In genomic region chr12:6345319-6346071, GRCh38 we compare ENCODE assay signal across 8 cellular contexts. TPM values are rescaled to one million over a fixed set of nuclear protein-coding genes. Genes with fewer than 3 reads are reported as not detected.
DNase-seq lines count a peak whose midpoint lies in the region; ATAC-seq, FAIRE-seq and TF ChIP-seq lines count a peak whose summit lies in the region.

No MANE protein-coding gene starts in this region.

- H3K23ac ChIP-seq in H1 (ENCODE audit: insufficient read length) (no peak overlapping the region), mesendoderm (ENCODE audit: low read length) (no peak overlapping the region)

- peaks cover 0 to 2% of the 10 kb centered on the region in 2 donors for H3K27me3 Mint-ChIP-seq in T-cell

- ATAC-seq in T-cell (replicated peaks in 1 of 4): peak; percentile 28 to 56 (median 41)
- ATAC-seq in HG03469 (IDR thresholded peaks at IDR 0.05; ENCODE audit: unreplicated experiment): no peak
- ATAC-seq in GM19452 (IDR thresholded peaks at IDR 0.05; ENCODE audit: unreplicated experiment): no peak

- peaks cover 6 to 23% (median 16%) of the 10 kb centered on the region in 4 experiments; a peak in 6 of 8 replicates for H3K36me3 ChIP-seq in H1 (ENCODE audit: control insufficient read depth in 2 of 4, insufficient read depth in 4 of 4, low read length in 3 of 4)
- H3K36me3 ChIP-seq in mesendoderm (ENCODE audit: control insufficient read depth, insufficient read depth, low read length): no peaks in the 10 kb centered on the region

- H3K56ac ChIP-seq in H1 (replicated peaks; ENCODE audit: insufficient read length, low read depth, low read length) (no peak overlapping the region), mesendoderm (ENCODE audit: low read length) (no peak overlapping the region)

- no peak overlapping the region for H4K8ac ChIP-seq in H1 (ENCODE audit: extremely low read depth, insufficient read depth, low read length)
- no peak overlapping the region for H4K8ac ChIP-seq in mesendoderm (ENCODE audit: low read depth, low read length)

- H3K4me1 ChIP-seq in H1 (replicated peaks in 1 of 4; ENCODE audit: control insufficient read depth in 3 of 4, insufficient read depth in 4 of 4, low read length in 3 of 4) (peaks cover 3 to 17% (median 15%) of the 10 kb centered on the region in 4 experiments), mesendoderm (ENCODE audit: control insufficient read depth, low read depth, low read length) (peaks cover 9% of the 10 kb centered on the region)

- H2BK20ac ChIP-seq in H1 (ENCODE audit: low read length): no peak overlapping the region

- no peak overlapping the region for H2BK120ac ChIP-seq in H1 (replicated peaks; ENCODE audit: low read depth, low read length)
- H2BK120ac ChIP-seq in mesendoderm (ENCODE audit: low read depth, low read length): no peak overlapping the region

- no peaks in the 10 kb centered on the region for H4K20me1 ChIP-seq in H1 (replicated peaks in 1 of 2; ENCODE audit: control insufficient read depth in 1 of 2, insufficient read depth in 2 of 2, low read length in 2 of 2)

- H3K79me1 ChIP-seq in H1 (ENCODE audit: low read depth, low read length) (peaks cover 3% of the 10 kb centered on the region), mesendoderm (ENCODE audit: low read length) (no peaks in the 10 kb centered on the region)

- H2AFZ ChIP-seq in H1 (ENCODE audit: low read length): no peak overlapping the region

- H3K4me3 Mint-ChIP-seq in T-cell: peak overlapping the region in 1 of 3 donors; percentile 61

- H3K27ac ChIP-seq in H1 (ENCODE audit: low read depth, low read length): no peak overlapping the region
- H3K27ac ChIP-seq in mesendoderm (ENCODE audit: low read depth, low read length): no peak overlapping the region

- H4K5ac ChIP-seq in H1 (ENCODE audit: insufficient read length, low read depth, low read length): no peak overlapping the region
- H4K5ac ChIP-seq in mesendoderm (ENCODE audit: low read length): no peak overlapping the region

- TF ChIP-seq POLR2A in H1 (IDR thresholded peaks at IDR 0.05; ENCODE audit: control extremely low read depth in 1 of 2, low read depth in 2 of 2, low read length in 2 of 2): no peak; a peak in 1 of 3 replicates

- no peak for TF ChIP-seq RAD21 in H1 (IDR thresholded peaks at IDR 0.05 in 1 of 2, conservative IDR thresholded peaks at IDR 0.05 in 1 of 2; ENCODE audit: low read depth in 2 of 2, low read length in 2 of 2)

- no peak overlapping the region for H2BK12ac ChIP-seq in H1 (ENCODE audit: low read depth, low read length)

- CTCF ChIA-PET in T-cell (lab: Charles Lee): interaction anchor here (0.5 to 1.2 kb wide), 11 partner anchors 9 to 1503 kb away, joined by 3 to 8 read pairs (median 4); no protein-coding TSS in a partner anchor
- CTCF ChIA-PET in H1 (lab: Charles Lee; ENCODE audit: partially characterized antibody): interaction anchor here (0.8 to 8.9 kb wide), 15 partner anchors 9 to 130 kb away, joined by 3 to 74 read pairs (median 5); no protein-coding TSS in a partner anchor

- H3K4me3 ChIP-seq in H1 (ENCODE audit: extremely low read depth in 1 of 4, insufficient read depth in 2 of 4, low read depth in 3 of 4, low read length in 4 of 4): no peak overlapping the region
- H3K4me3 ChIP-seq in mesendoderm (ENCODE audit: low read length): no peak overlapping the region

- H3K4me2 ChIP-seq in H1 (ENCODE audit: insufficient read depth in 1 of 2, low read depth in 2 of 2, low read length in 2 of 2) (no peak overlapping the region), mesendoderm (ENCODE audit: low read length) (no peak overlapping the region)

- peak overlapping the region; percentile 47 to 83 for H3K27ac Mint-ChIP-seq in T-cell

- TF ChIP-seq EP300 in H1 (IDR thresholded peaks at IDR 0.05; ENCODE audit: borderline replicate concordance in 1 of 2, low read depth in 2 of 2, low read length in 2 of 2): no peak

- no peaks in the 10 kb centered on the region for H3K9me3 ChIP-seq in H1 (ENCODE audit: insufficient read depth in 2 of 2, low read depth in 1 of 2, low read length in 1 of 2)

- no peak overlapping the region for H4K91ac ChIP-seq in H1 (replicated peaks; ENCODE audit: insufficient read length, low read length)

- H3K27me3 ChIP-seq in H1 (replicated peaks in 1 of 4; ENCODE audit: control insufficient read depth in 3 of 4, extremely low read depth in 1 of 4, insufficient read depth in 3 of 4, low read length in 3 of 4) (no peaks in the 10 kb centered on the region), mesendoderm (ENCODE audit: insufficient read depth, low read length, poor library complexity) (no peaks in the 10 kb centered on the region)

- POLR2A ChIA-PET in T-cell (lab: Charles Lee): interaction anchor here in 1 of 2 donors (0.7 to 1.0 kb wide), 2 partner anchors 11 to 20 kb away, joined by 3 to 9 read pairs; no protein-coding TSS in a partner anchor
- POLR2A ChIA-PET in H1 (lab: Charles Lee; ENCODE audit: partially characterized antibody): interaction anchor here (0.5 to 17.1 kb wide), 14 partner anchors 11 to 193 kb away, joined by 3 to 286 read pairs (median 5); partner anchors contain the start of genes SCNN1A and VAMP1

- no peaks in the 10 kb centered on the region for H3K36me3 Mint-ChIP-seq in T-cell

- no peak for TF ChIP-seq CTCF in H1 (IDR thresholded peaks at IDR 0.05; ENCODE audit: control extremely low read depth in 1 of 3, insufficient read depth in 1 of 3, low read depth in 1 of 3, low read length in 3 of 3)

- WGBS in H1 (ENCODE audit: extremely low coverage in 1 of 2, insufficient coverage in 1 of 2, insufficient read length in 1 of 2, insufficient replicate concordance in 2 of 2, low coverage in 1 of 2, low lambda C conversion rate in 2 of 2, missing lambda C conversion rate in 1 of 2), 2 experiments: 91% methylated on average over 9 of the region's 9 CpGs; no CpG with 5 or more reads in 1 of the 2 experiments
- whole genome bisulfite sequencing in mesendoderm (ENCODE audit: extremely low coverage, insufficient coverage, low lambda C conversion rate): no CpG with 5 or more reads among the region's 9 CpGs

- H3K18ac ChIP-seq in H1 (ENCODE audit: extremely low read depth, low read length): no peak overlapping the region
- no peak overlapping the region for H3K18ac ChIP-seq in mesendoderm (ENCODE audit: low read length)

- no peaks in the 10 kb centered on the region for H3K9me3 Mint-ChIP-seq in T-cell

- H3K79me2 ChIP-seq in H1 (ENCODE audit: control insufficient read depth in 1 of 2, insufficient read depth in 2 of 2, low read length in 2 of 2): peaks cover 4 to 16% of the 10 kb centered on the region in 2 experiments; a peak in 3 of 4 replicates
- H3K79me2 ChIP-seq in mesendoderm (ENCODE audit: control insufficient read depth, insufficient read depth, low read length): peaks cover 14% of the 10 kb centered on the region

- DNase-seq in H4 (ENCODE audit: low spot score) (peak; percentile 85), T-cell (peak in 4 of 34 experiments; percentile 14 to 38 (median 26)), H1 (ENCODE audit: low read depth in 1 of 2, low spot score in 2 of 2) (no peak), non-pigmented ciliary epithelial cell (ENCODE audit: low read depth) (peak; percentile 91), mesendoderm (no peak)
- no peak for DNase-seq in central memory CD4-positive, alpha-beta T cell

- H2BK15ac ChIP-seq in H1 (ENCODE audit: low read length) (0 out of 2 replicates have a peak overlapping the region, but pooled peaks have one; percentile 67), mesendoderm (replicated peaks; ENCODE audit: low read depth) (no peak overlapping the region)

- no peak overlapping the region for H2AK5ac ChIP-seq in H1 (ENCODE audit: low read depth, low read length)
- H2AK5ac ChIP-seq in mesendoderm (ENCODE audit: low read length): no peak overlapping the region

- H3K14ac ChIP-seq in H1 (ENCODE audit: insufficient read length): no peak overlapping the region

- no peak for FAIRE-seq in H1 (lab: Jason Lieb, UNC)

- H3K4ac ChIP-seq in H1 (replicated peaks; ENCODE audit: insufficient read length, low read depth, low read length) (no peak overlapping the region), mesendoderm (ENCODE audit: low read depth, low read length) (no peak overlapping the region)

- H2BK5ac ChIP-seq in H1 (ENCODE audit: low read depth, low read length): no peak overlapping the region
- no peak overlapping the region for H2BK5ac ChIP-seq in mesendoderm (ENCODE audit: low read length)

- H3K4me1 Mint-ChIP-seq in T-cell: peaks cover 50 to 59% (median 51%) of the 10 kb centered on the region in 3 donors

- H3K9ac ChIP-seq in H1 (replicated peaks in 1 of 4; ENCODE audit: extremely low read depth in 1 of 4, low read depth in 3 of 4, low read length in 3 of 4) (no peak overlapping the region), mesendoderm (ENCODE audit: low read length) (no peak overlapping the region)

- peaks cover 11% of the 10 kb centered on the region for H3K23me2 ChIP-seq in H1 (ENCODE audit: low read depth, low read length)

RNA-seq across cellular contexts. Expression of gene TNFRSF1A, which starts 3.6 kb away (rescaled TPM):
- total RNA-seq in H4 (2014; rRNA removed; shearing (Covaris generic)): 320 and 327 TPM in 2 replicates
- 10 to 100 TPM; 32.3 to 88.0 (median 86.5) TPM for total RNA-seq in T-cell
- total RNA-seq in H1 (2021; fragmentation: NEBNext Ultra II Directional; extraction: Animal tissue kit (Norgen Biotek cat#: 25700)): 42.1 and 45.8 TPM in 2 replicates
- polyA plus RNA-seq in H1 (2011; rRNA removed): 28.7 and 48.7 TPM in 2 replicates
- polyA plus RNA-seq in H1 (2011; cell fraction: cytosol; rRNA removed): 29.1 TPM
- polyA plus RNA-seq in H1 (2011; cell fraction: nucleus; rRNA removed): 46.5 TPM
- 40.7 to 46.5 TPM (median 44.7 TPM) in 4 replicates for polyA plus RNA-seq in H1 (2012, experiment 1 of 2)
- 56.1 TPM for polyA plus RNA-seq in H1 (2012, experiment 2 of 2)
- 75.2 TPM for polyA plus RNA-seq in H1 (2013, experiment 1 of 2)
- 89.3 TPM for polyA plus RNA-seq in H1 (2013, experiment 2 of 2)
- 33.4 and 50.9 TPM in 2 replicates for polyA minus RNA-seq in H1 (2011; rRNA and poly(A)+ RNA removed)
- polyA minus RNA-seq in H1 (2011; cell fraction: cytosol; rRNA and poly(A)+ RNA removed): 28.5 TPM
- 29.2 TPM for polyA minus RNA-seq in H1 (2011; cell fraction: nucleus; rRNA and poly(A)+ RNA removed)
- polyA plus RNA-seq in mesendoderm (2013, experiment 1 of 2): 87.0 TPM
- polyA plus RNA-seq in mesendoderm (2013, experiment 2 of 2): 84.9 TPM

RNA-seq across cellular contexts. Expression of gene SCNN1A, which starts 29.9 kb away (rescaled TPM):
- total RNA-seq in H4 (2014; rRNA removed; shearing (Covaris generic)): 1.7 and 2.1 TPM in 2 replicates
- 1 to 10 TPM; 1.0 to 3.4 (median 2.6) TPM for total RNA-seq in T-cell
- 85.5 and 89.0 TPM in 2 replicates for total RNA-seq in H1 (2021; fragmentation: NEBNext Ultra II Directional; extraction: Animal tissue kit (Norgen Biotek cat#: 25700))
- polyA plus RNA-seq in H1 (2011; rRNA removed): 156 and 192 TPM in 2 replicates
- 97.5 TPM for polyA plus RNA-seq in H1 (2011; cell fraction: cytosol; rRNA removed)
- 220 TPM for polyA plus RNA-seq in H1 (2011; cell fraction: nucleus; rRNA removed)
- 83.5 to 112 TPM (median 108 TPM) in 4 replicates for polyA plus RNA-seq in H1 (2012, experiment 1 of 2)
- 95.0 TPM for polyA plus RNA-seq in H1 (2012, experiment 2 of 2)
- polyA plus RNA-seq in H1 (2013, experiment 1 of 2): 112 TPM
- 115 TPM for polyA plus RNA-seq in H1 (2013, experiment 2 of 2)
- 117 and 161 TPM in 2 replicates for polyA minus RNA-seq in H1 (2011; rRNA and poly(A)+ RNA removed)
- 49.3 TPM for polyA minus RNA-seq in H1 (2011; cell fraction: cytosol; rRNA and poly(A)+ RNA removed)
- 76.1 TPM for polyA minus RNA-seq in H1 (2011; cell fraction: nucleus; rRNA and poly(A)+ RNA removed)
- 71.7 TPM for polyA plus RNA-seq in mesendoderm (2013, experiment 1 of 2)
- polyA plus RNA-seq in mesendoderm (2013, experiment 2 of 2): 73.4 TPM

RNA-seq across cellular contexts. Expression of gene PLEKHG6, which starts 35.0 kb away (rescaled TPM):
- 0.10 TPM in 1 of 2 replicates, not detected in the other for total RNA-seq in H4 (2014; rRNA removed; shearing (Covaris generic))
- total RNA-seq in T-cell: under 1 TPM in 2 of 5 donors, not detected in 3; 0.13 to 0.38 TPM
- 25.5 and 32.5 TPM in 2 replicates for total RNA-seq in H1 (2021; fragmentation: NEBNext Ultra II Directional; extraction: Animal tissue kit (Norgen Biotek cat#: 25700))
- polyA plus RNA-seq in H1 (2011; rRNA removed): 23.1 and 38.1 TPM in 2 replicates
- polyA plus RNA-seq in H1 (2011; cell fraction: cytosol; rRNA removed): 30.4 TPM
- 49.3 TPM for polyA plus RNA-seq in H1 (2011; cell fraction: nucleus; rRNA removed)
- polyA plus RNA-seq in H1 (2012, experiment 1 of 2): 22.6 to 29.6 TPM (median 26.3 TPM) in 4 replicates
- 28.8 TPM for polyA plus RNA-seq in H1 (2012, experiment 2 of 2)
- polyA plus RNA-seq in H1 (2013, experiment 1 of 2): 18.8 TPM
- 18.5 TPM for polyA plus RNA-seq in H1 (2013, experiment 2 of 2)
- polyA minus RNA-seq in H1 (2011; rRNA and poly(A)+ RNA removed): 22.1 and 28.7 TPM in 2 replicates
- 17.8 TPM for polyA minus RNA-seq in H1 (2011; cell fraction: cytosol; rRNA and poly(A)+ RNA removed)
- 17.7 TPM for polyA minus RNA-seq in H1 (2011; cell fraction: nucleus; rRNA and poly(A)+ RNA removed)
- 23.2 TPM for polyA plus RNA-seq in mesendoderm (2013, experiment 1 of 2)
- 22.0 TPM for polyA plus RNA-seq in mesendoderm (2013, experiment 2 of 2)

RNA-seq across cellular contexts. Expression of gene LTBR, which starts 38.5 kb away (rescaled TPM):
- total RNA-seq in H4 (2014; rRNA removed; shearing (Covaris generic)): 19.5 and 31.5 TPM in 2 replicates
- total RNA-seq in T-cell: 1 to 10 TPM in 2 of 5 donors, under 1 TPM in 2, not detected in 1; 0.56 to 1.6 (median 1.2) TPM
- total RNA-seq in H1 (2021; fragmentation: NEBNext Ultra II Directional; extraction: Animal tissue kit (Norgen Biotek cat#: 25700)): 6.3 and 6.7 TPM in 2 replicates
- polyA plus RNA-seq in H1 (2011; rRNA removed): 5.1 and 9.2 TPM in 2 replicates
- 4.2 TPM for polyA plus RNA-seq in H1 (2011; cell fraction: cytosol; rRNA removed)
- polyA plus RNA-seq in H1 (2011; cell fraction: nucleus; rRNA removed): 7.9 TPM
- 27.4 to 39.4 TPM (median 31.7 TPM) in 4 replicates for polyA plus RNA-seq in H1 (2012, experiment 1 of 2)
- polyA plus RNA-seq in H1 (2012, experiment 2 of 2): 11.0 TPM
- 11.7 TPM for polyA plus RNA-seq in H1 (2013, experiment 1 of 2)
- polyA plus RNA-seq in H1 (2013, experiment 2 of 2): 13.4 TPM
- polyA minus RNA-seq in H1 (2011; rRNA and poly(A)+ RNA removed): 2.2 and 3.2 TPM in 2 replicates
- polyA minus RNA-seq in H1 (2011; cell fraction: cytosol; rRNA and poly(A)+ RNA removed): 3.6 TPM
- polyA minus RNA-seq in H1 (2011; cell fraction: nucleus; rRNA and poly(A)+ RNA removed): 7.4 TPM
- polyA plus RNA-seq in mesendoderm (2013, experiment 1 of 2): 16.5 TPM
- 15.5 TPM for polyA plus RNA-seq in mesendoderm (2013, experiment 2 of 2)

Comparison
In these comparisons a context has a peak if more than half of its experiments do, and no peak if none do; other contexts are left out.
1. DNase-seq: peak in H4 (single experiment) and non-pigmented ciliary epithelial cell (single experiment); none in H1 (0 of 2), mesendoderm (single experiment) and central memory CD4-positive, alpha-beta T cell (single experiment).
2. ATAC-seq: peak in T-cell (4 of 4); none in HG03469 (single experiment) and GM19452 (single experiment).
3. RNA of gene SCNN1A, which starts 29.9 kb away (total RNA-seq): 85.5 to 89.0 TPM in H1; 1.0 to 3.4 TPM in T-cell and 1.7 to 2.1 TPM in H4; every median in the first group is over 10 times any median in the second.
4. RNA of gene PLEKHG6, which starts 35.0 kb away (total RNA-seq): 25.5 to 32.5 TPM in H1; 0.10 TPM in H4 and 0.13 to 0.38 TPM in T-cell; every median in the first group is over 10 times any median in the second.